Comparison of ENCODE assay signal across 2 cellular contexts in genomic region chr6:35167505-35167904, GRCh38.
TF ChIP-seq lines count a peak whose summit lies in the region.

No MANE protein-coding gene starts in this region.

TF ChIP-seq in HEK293, 187 proteins besides CTCF, POLR2A, EP300 and RAD21:
- TF ChIP-seq ZNF768 (tag by site-specific recombination; IDR thresholded peaks at IDR 0.05) (peak; percentile 73), ZNF654 (tag by site-specific recombination; IDR thresholded peaks at IDR 0.05; ENCODE audit: low read depth) (no peak)

TF ChIP-seq in IMR-90, 13 proteins besides CTCF, POLR2A, EP300 and RAD21:
- TF ChIP-seq SMC3 (IDR thresholded peaks at IDR 0.05; ENCODE audit: low read depth, low read length) (no peak), CEBPB (IDR thresholded peaks at IDR 0.05; ENCODE audit: low read depth, low read length) (no peak), MXI1 (IDR thresholded peaks at IDR 0.05; ENCODE audit: borderline replicate concordance, low read depth, low read length) (no peak), NFE2L2 (IDR thresholded peaks at IDR 0.05; ENCODE audit: low read depth, low read length) (no peak), CHD1 (IDR thresholded peaks at IDR 0.05; ENCODE audit: low read depth, low read length) (no peak), FOS (IDR thresholded peaks at IDR 0.05; ENCODE audit: low read depth, low read length) (no peak), ELK1 (IDR thresholded peaks at IDR 0.05; ENCODE audit: borderline replicate concordance, low read depth, low read length) (no peak), MAZ (IDR thresholded peaks at IDR 0.05; ENCODE audit: borderline replicate concordance, low read depth, low read length) (no peak), USF2 (IDR thresholded peaks at IDR 0.05; ENCODE audit: low read depth, low read length) (no peak), BHLHE40 (IDR thresholded peaks at IDR 0.05; ENCODE audit: low read depth, low read length) (no peak), MAFK (IDR thresholded peaks at IDR 0.05; ENCODE audit: low read depth, low read length) (no peak), RCOR1 (IDR thresholded peaks at IDR 0.05; ENCODE audit: insufficient replicate concordance, low read length) (no peak)
TF ChIP-seq in IMR-90: peak in this region for 0.
